Comparison of ENCODE assay signal across 18 cellular contexts in the genomic region with DNA sequence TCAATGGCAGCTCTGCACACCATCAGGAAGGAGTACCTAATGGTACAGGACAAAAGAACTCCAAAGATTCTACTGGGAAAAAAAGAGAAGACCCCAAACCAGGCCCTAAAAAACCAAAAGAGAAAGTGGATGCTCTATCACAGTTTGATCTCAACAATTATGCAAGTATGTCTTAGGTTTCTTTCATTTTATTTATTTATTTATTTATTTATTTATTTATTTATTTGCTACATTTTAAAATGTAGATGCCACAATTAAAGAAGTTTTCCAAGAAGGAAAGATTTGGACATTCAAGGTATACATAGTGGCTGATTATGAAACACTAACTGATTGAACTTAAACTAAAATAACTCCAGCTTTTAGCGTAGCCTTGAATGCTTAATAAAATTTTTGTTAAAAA.
DNase-seq lines count a peak whose midpoint lies in the region; ATAC-seq, FAIRE-seq and TF ChIP-seq lines count a peak whose summit lies in the region.
"Had no signal": no experiment of that assay in that cellular context is flagged by ENCODE, and none has a peak within 500 bp of the region (broad histone marks: within the 10 kb centered on the region; RNA-seq: fewer than 3 reads in every experiment).

No MANE protein-coding gene starts in this region.

- POLR2A ChIA-PET in MCF 10A (lab: Yijun Ruan, JAX): interaction anchor here (0.6 to 1.4 kb wide), 3 partner anchors 30 to 61 kb away, joined by 3 to 4 read pairs (median 3); no protein-coding TSS in a partner anchor
- POLR2A ChIA-PET in CD8-positive, alpha-beta T cell (lab: Charles Lee): interaction anchor here (1.0 kb wide), 1 partner anchor 21 kb away, joined by 5 read pairs; no protein-coding TSS in a partner anchor

- no peak overlapping the region for H2AFZ ChIP-seq in mammary epithelial cell (ENCODE audit: low read depth, low read length)

- H3K36me3 ChIP-seq in mammary epithelial cell (ENCODE audit: insufficient read depth, low read length) (peaks cover 52% of the 10 kb centered on the region), adrenal gland (replicated peaks in 1 of 2) (peaks cover 0 to 64% of the 10 kb centered on the region in 2 donors)
- peaks cover 65% of the 10 kb centered on the region for H3K36me3 ChIP-seq in CD8-positive, alpha-beta T cell (ENCODE audit: insufficient read depth, low read length)

- H3K4me1 Mint-ChIP-seq in MCF 10A (ENCODE audit: insufficient read depth, unreplicated experiment): no peaks in the 10 kb centered on the region
- H3K4me1 Mint-ChIP-seq in CD8-positive, alpha-beta T cell (ENCODE audit: low read depth): peaks cover 15% of the 10 kb centered on the region
- H3K4me1 Mint-ChIP-seq: H9 had no signal

- peak; percentile 66 for FAIRE-seq in islet of Langerhans (lab: Jason Lieb, UNC)
- FAIRE-seq: GM12891 had no signal

- BruUV-seq in MCF 10A (replicated peaks; lab: Mats Ljungman, UMichigan): no TSS peak
- no TSS peak for BruUV-seq in mammary epithelial cell (replicated peaks; lab: Mats Ljungman, UMichigan)

- TF ChIP-seq POLR2A in adrenal gland (IDR thresholded peaks at IDR 0.05): no peak

- H3K36me3 Mint-ChIP-seq in MCF 10A (ENCODE audit: insufficient read depth, unreplicated experiment): peaks cover 98% of the 10 kb centered on the region
- peaks cover 81% of the 10 kb centered on the region for H3K36me3 Mint-ChIP-seq in CD8-positive, alpha-beta T cell

- H3K4me2 ChIP-seq in mammary epithelial cell (ENCODE audit: insufficient read depth, low read depth, low read length): no peak overlapping the region

- in situ Hi-C loops in mammary epithelial cell (cut with MboI; ENCODE audit: low sequenced_read_pairs in 2 of 2): no loop called here

- no peak overlapping the region for H3K4me3 Mint-ChIP-seq in MCF 10A (ENCODE audit: unreplicated experiment)
- no peak overlapping the region for H3K4me3 Mint-ChIP-seq in CD8-positive, alpha-beta T cell
- H3K4me3 Mint-ChIP-seq: CD4-positive, alpha-beta memory T cell; H9 had no signal

- H3K9me3 Mint-ChIP-seq in MCF 10A (ENCODE audit: unreplicated experiment): no peaks in the 10 kb centered on the region
- H3K9me3 Mint-ChIP-seq in CD8-positive, alpha-beta T cell: peaks cover 2% of the 10 kb centered on the region
- H3K9me3 Mint-ChIP-seq: H9 had no signal

- no peaks in the 10 kb centered on the region for H4K20me1 ChIP-seq in mammary epithelial cell (ENCODE audit: insufficient read depth, low read length)

- H3K27me3 ChIP-seq in mammary epithelial cell (ENCODE audit: insufficient read depth, low read length) (no peaks in the 10 kb centered on the region), adrenal gland (no peaks in the 10 kb centered on the region)
- no peaks in the 10 kb centered on the region for H3K27me3 ChIP-seq in CD8-positive, alpha-beta T cell (ENCODE audit: insufficient read depth, low read length)
- H3K27me3 ChIP-seq: BE2C had no signal

- TF ChIP-seq CTCF in MCF 10A (IDR thresholded peaks at IDR 0.05; ENCODE audit: unreplicated experiment): no peak
- TF ChIP-seq CTCF in mammary epithelial cell (conservative IDR thresholded peaks at IDR 0.05 in 1 of 2, IDR thresholded peaks at IDR 0.05 in 1 of 2; ENCODE audit: extremely low read depth in 1 of 2, insufficient read depth in 1 of 2, low read depth in 1 of 2, low read length in 2 of 2): no peak
- no peak for TF ChIP-seq CTCF in CD8-positive, alpha-beta T cell (IDR thresholded peaks at IDR 0.05)
- no peak for TF ChIP-seq CTCF in adrenal gland (IDR thresholded peaks at IDR 0.05)

- dilution Hi-C loops in mammary epithelial cell (cut with HindIII; ENCODE audit: low sequenced_read_pairs): no loop called here

- no peak overlapping the region for H3K27ac ChIP-seq in mammary epithelial cell (ENCODE audit: insufficient read depth, low read depth, low read length)
- H3K27ac ChIP-seq in CD8-positive, alpha-beta T cell (ENCODE audit: low read depth, low read length): no peak overlapping the region
- no peak overlapping the region for H3K27ac ChIP-seq in adrenal gland
- H3K27ac ChIP-seq: C4-2B, HL-60 had no signal

- DNase-seq in MCF 10A (ENCODE audit: unreplicated experiment) (no peak), mammary epithelial cell (no peak), adrenal gland (no peak), KG1 (lab: John Stamatoyannopoulos, UW) (no peak)
- DNase-seq in CD8-positive, alpha-beta T cell: no peak
- DNase-seq: BE2C; CD4-positive, alpha-beta memory T cell; COR-L47; DMS153; DMS79 treated with DMSO at 0.1 percent for 48 hours; EL; GOT3; H9 had no signal

- no peak overlapping the region for H3K9ac ChIP-seq in mammary epithelial cell (ENCODE audit: insufficient read depth, low read length)

- H3K9me3 ChIP-seq in mammary epithelial cell (replicated peaks; ENCODE audit: insufficient read depth, low read length) (no peaks in the 10 kb centered on the region), adrenal gland (replicated peaks in 1 of 3) (no peaks in the 10 kb centered on the region)
- no peaks in the 10 kb centered on the region for H3K9me3 ChIP-seq in CD8-positive, alpha-beta T cell (ENCODE audit: low read length)
- H3K9me3 ChIP-seq: BE2C had no signal

- 93% methylated on average over 1 of the region's 1 CpG for WGBS in mammary epithelial cell (ENCODE audit: low coverage, missing lambda C conversion rate)
- 89 to 94% (median 90%) methylated on average over 1 of the region's 1 CpG for WGBS in adrenal gland, 4 donors

- H3K4me1 ChIP-seq in mammary epithelial cell (ENCODE audit: insufficient read depth, low read length) (peaks cover 5% of the 10 kb centered on the region), adrenal gland (replicated peaks in 1 of 2) (peaks cover 0 to 4% of the 10 kb centered on the region in 2 donors)
- no peaks in the 10 kb centered on the region for H3K4me1 ChIP-seq in CD8-positive, alpha-beta T cell (ENCODE audit: insufficient read depth, low read length)
- H3K4me1 ChIP-seq: BE2C had no signal

- CTCF ChIA-PET in MCF 10A (lab: Yijun Ruan, JAX): interaction anchor here (0.9 to 1.3 kb wide), 3 partner anchors 27 to 61 kb away, joined by 3 to 6 read pairs (median 3); partner anchors contain the start of gene PRRC2C
- CTCF ChIA-PET in mammary epithelial cell (lab: Charles Lee; ENCODE audit: low non-redundant PET): no interaction called here
- CTCF ChIA-PET in CD8-positive, alpha-beta T cell (lab: Charles Lee): no interaction called here

- no peak for ATAC-seq in CD8-positive, alpha-beta T cell
- ATAC-seq in GM21786 (IDR thresholded peaks at IDR 0.05; ENCODE audit: unreplicated experiment): no peak

- no peak overlapping the region for H3K4me3 ChIP-seq in mammary epithelial cell (replicated peaks in 1 of 3; ENCODE audit: insufficient read depth in 1 of 3, low read depth in 2 of 3, low read length in 3 of 3)
- H3K4me3 ChIP-seq in CD8-positive, alpha-beta T cell (ENCODE audit: low read depth, low read length): no peak overlapping the region
- H3K4me3 ChIP-seq in adrenal gland: no peak overlapping the region

- peak overlapping the region; percentile 68 for H3K27ac Mint-ChIP-seq in MCF 10A (ENCODE audit: low read depth, unreplicated experiment)
- H3K27ac Mint-ChIP-seq in CD8-positive, alpha-beta T cell: peak overlapping the region; percentile 41
- H3K27ac Mint-ChIP-seq: H9 had no signal

- H3K27me3 Mint-ChIP-seq in MCF 10A (ENCODE audit: insufficient read depth, unreplicated experiment): no peaks in the 10 kb centered on the region
- no peaks in the 10 kb centered on the region for H3K27me3 Mint-ChIP-seq in CD8-positive, alpha-beta T cell (ENCODE audit: low read depth)
- H3K27me3 Mint-ChIP-seq: CD4-positive, alpha-beta memory T cell had no signal

- peaks cover 55% of the 10 kb centered on the region for H3K79me2 ChIP-seq in mammary epithelial cell (ENCODE audit: insufficient read depth, low read length)

- intact Hi-C loops in MCF 10A (cut with micrococcal nuclease) (no loop called here), mammary epithelial cell (cut with micrococcal nuclease) (no loop called here), adrenal gland (cut with DNase I) (no loop called here)
- intact Hi-C loops in CD8-positive, alpha-beta T cell (cut with DNase I, micrococcal nuclease): no loop called here
